Comparison of ENCODE assay signal across 8 cellular contexts in genomic region chr11:69044111-69045013, GRCh38. TPM values are rescaled to one million over a fixed set of nuclear protein-coding genes. Genes with fewer than 3 reads are reported as not detected.
A peak's percentile ranks its signal among the peaks of the same experiment; 100 is the strongest.
DNase-seq lines count a peak whose midpoint lies in the region; ATAC-seq and TF ChIP-seq lines count a peak whose summit lies in the region.

No MANE protein-coding gene starts in this region.

- no peaks in the 10 kb centered on the region for H3K9me3 ChIP-seq in iPS-20b (ENCODE audit: insufficient read depth, low read depth, low read length)

- in situ Hi-C loops in brain microvascular endothelial cell (cut with HindIII; ENCODE audit: low pct_ligation_motif_present, low sequenced_read_pairs) = no loop called here

- H3K4me3 ChIP-seq in brain microvascular endothelial cell (ENCODE audit: low read depth, low read length) = no peak overlapping the region
- H3K4me3 ChIP-seq in iPS-20b (ENCODE audit: low read length) = no peak overlapping the region

- DNase-seq in stimulated activated naive CD8-positive, alpha-beta T cell treated with anti-CD3 and anti-CD28 coated beads, Interleukin-15, Interleukin-2, amounts not matched to agents 100 U/mL and 50 U/mL, for 24 hours = peak; percentile 37
- DNase-seq in stimulated activated naive CD8-positive, alpha-beta T cell treated with anti-CD3 and anti-CD28 coated beads, Interleukin-15, amount 100 ng/mL, for 72 hours = no peak
- DNase-seq in NCI-H510A (lab: John Stamatoyannopoulos, UW) (peak; percentile 34), brain microvascular endothelial cell (peak; percentile 53), smooth muscle cell of the brain vasculature (ENCODE audit: low read depth, low spot score) (peak; percentile 45), immature natural killer cell (no peak)

- peaks cover 19% of the 10 kb centered on the region for H3K4me1 ChIP-seq in iPS-20b (ENCODE audit: insufficient read depth, low read length)

- H3K27ac ChIP-seq in brain microvascular endothelial cell = no peak overlapping the region
- H3K27ac ChIP-seq in iPS-20b (ENCODE audit: low read length) = no peak overlapping the region

- H3K27me3 ChIP-seq in brain microvascular endothelial cell (replicated peaks) (no peaks in the 10 kb centered on the region), iPS-20b (ENCODE audit: insufficient read depth, low read length) (no peaks in the 10 kb centered on the region)

- peaks cover 0 to 8% of the 10 kb centered on the region in 2 donors for H3K9me3 Mint-ChIP-seq in stimulated activated naive CD8-positive, alpha-beta T cell treated with anti-CD3 and anti-CD28 coated beads, Interleukin-15, amount 100 ng/mL, for 72 hours
- no peaks in the 10 kb centered on the region for H3K9me3 Mint-ChIP-seq in immature natural killer cell

- TF ChIP-seq CTCF in brain microvascular endothelial cell (IDR thresholded peaks at IDR 0.05; ENCODE audit: low read depth, low read length, missing control alignments) = peak; percentile 85

- H3K4me1 Mint-ChIP-seq in stimulated activated naive CD8-positive, alpha-beta T cell treated with anti-CD3 and anti-CD28 coated beads, Interleukin-15, amount 100 ng/mL, for 72 hours = peaks cover 33% of the 10 kb centered on the region
- H3K4me1 Mint-ChIP-seq in immature natural killer cell = peaks cover 4 to 9% of the 10 kb centered on the region in 2 donors

- H3K27ac Mint-ChIP-seq in stimulated activated naive CD8-positive, alpha-beta T cell treated with anti-CD3 and anti-CD28 coated beads, Interleukin-15, amount 100 ng/mL, for 72 hours = no peak overlapping the region
- H3K27ac Mint-ChIP-seq in immature natural killer cell = peak overlapping the region in 1 of 6 donors; percentile 20

- H3K4me3 Mint-ChIP-seq in stimulated activated naive CD8-positive, alpha-beta T cell treated with anti-CD3 and anti-CD28 coated beads, Interleukin-15, amount 100 ng/mL, for 72 hours = no peak overlapping the region
- no peak overlapping the region for H3K4me3 Mint-ChIP-seq in immature natural killer cell

- ATAC-seq in stimulated activated naive CD8-positive, alpha-beta T cell treated with anti-CD3 and anti-CD28 coated beads, Interleukin-15, Interleukin-2, amounts not matched to agents 100 U/mL and 50 U/mL, for 24 hours = no peak
- ATAC-seq in stimulated activated naive CD8-positive, alpha-beta T cell treated with anti-CD3 and anti-CD28 coated beads, Interleukin-15, amount 100 ng/mL, for 72 hours = no peak
- no peak for ATAC-seq in GM18861 (IDR thresholded peaks at IDR 0.05; ENCODE audit: unreplicated experiment)

- peak overlapping the region; percentile 45; the same call in 1 of the 2 replicates for H3K9ac ChIP-seq in iPS-20b (ENCODE audit: low read depth, low read length)

- H3K36me3 ChIP-seq in brain microvascular endothelial cell (replicated peaks) (no peaks in the 10 kb centered on the region), iPS-20b (ENCODE audit: insufficient read depth, low read depth, low read length) (no peaks in the 10 kb centered on the region)

- no peaks in the 10 kb centered on the region for H3K27me3 Mint-ChIP-seq in stimulated activated naive CD8-positive, alpha-beta T cell treated with anti-CD3 and anti-CD28 coated beads, Interleukin-15, amount 100 ng/mL, for 72 hours
- peaks cover 1 to 7% (median 5%) of the 10 kb centered on the region in 3 donors for H3K27me3 Mint-ChIP-seq in immature natural killer cell (ENCODE audit: low read depth in 3 of 3)

- no peaks in the 10 kb centered on the region for H3K36me3 Mint-ChIP-seq in immature natural killer cell

RNA-seq across cellular contexts. Expression of gene TPCN2, which starts 4.4 kb away (rescaled TPM):
- 1 to 10 TPM; 4.8 to 7.0 (median 5.0) TPM for polyA plus RNA-seq in immature natural killer cell

RNA-seq across cellular contexts. Expression of gene MRGPRF, which starts 31.3 kb away (rescaled TPM):
- not detected for polyA plus RNA-seq in immature natural killer cell

Comparison
In these comparisons a context has a peak if more than half of its experiments do, and no peak if none do; other contexts are left out.
1. DNase-seq: peak in stimulated activated naive CD8-positive, alpha-beta T cell treated with anti-CD3 and anti-CD28 coated beads, Interleukin-15, Interleukin-2, amounts not matched to agents 100 U/mL and 50 U/mL, for 24 hours (single experiment), NCI-H510A (single experiment), brain microvascular endothelial cell (single experiment) and smooth muscle cell of the brain vasculature (single experiment); none in stimulated activated naive CD8-positive, alpha-beta T cell treated with anti-CD3 and anti-CD28 coated beads, Interleukin-15, amount 100 ng/mL, for 72 hours (0 of 2) and immature natural killer cell (0 of 3).